1 cellular context compared by ENCODE assay signal in the genomic region with DNA sequence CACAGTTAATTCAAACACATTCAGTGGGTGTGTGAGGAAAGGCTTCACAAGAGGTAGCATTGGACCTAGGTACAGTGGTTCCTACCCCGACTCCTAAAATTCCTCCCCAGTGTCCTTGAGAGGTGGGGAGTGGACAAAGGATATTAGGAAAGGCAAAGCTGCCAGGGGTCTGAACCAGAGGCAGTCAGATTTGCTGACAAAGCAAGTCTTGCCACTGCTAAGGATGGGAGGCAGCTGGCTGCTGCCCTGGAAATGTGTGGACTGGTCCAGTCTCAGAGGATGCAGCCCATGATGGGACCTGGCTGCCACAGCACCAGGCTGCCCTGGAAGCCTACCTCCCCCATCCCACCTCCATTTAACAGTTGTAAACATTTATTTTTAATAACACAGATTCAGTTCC.
TF ChIP-seq lines count a peak whose summit lies in the region.

No MANE protein-coding gene starts in this region.

TF ChIP-seq in HepG2, 621 proteins besides CTCF, POLR2A, EP300 and RAD21:
- TF ChIP-seq MAFF (IDR thresholded peaks at IDR 0.05; ENCODE audit: low read depth, low read length) (peak; percentile 94), CHD4 (IDR thresholded peaks at IDR 0.05; ENCODE audit: borderline replicate concordance, low read length) (no peak), MAFK (conservative IDR thresholded peaks at IDR 0.05 in 1 of 2, IDR thresholded peaks at IDR 0.05 in 1 of 2; ENCODE audit: low read length in 2 of 2) (peak; percentile 94 to 96), DNMT3B (CRISPR knock-in tag; conservative IDR thresholded peaks at IDR 0.05) (no peak), NFKB2 (CRISPR knock-in tag; IDR thresholded peaks at IDR 0.05; ENCODE audit: borderline replicate concordance) (no peak)
